In the genomic region with DNA sequence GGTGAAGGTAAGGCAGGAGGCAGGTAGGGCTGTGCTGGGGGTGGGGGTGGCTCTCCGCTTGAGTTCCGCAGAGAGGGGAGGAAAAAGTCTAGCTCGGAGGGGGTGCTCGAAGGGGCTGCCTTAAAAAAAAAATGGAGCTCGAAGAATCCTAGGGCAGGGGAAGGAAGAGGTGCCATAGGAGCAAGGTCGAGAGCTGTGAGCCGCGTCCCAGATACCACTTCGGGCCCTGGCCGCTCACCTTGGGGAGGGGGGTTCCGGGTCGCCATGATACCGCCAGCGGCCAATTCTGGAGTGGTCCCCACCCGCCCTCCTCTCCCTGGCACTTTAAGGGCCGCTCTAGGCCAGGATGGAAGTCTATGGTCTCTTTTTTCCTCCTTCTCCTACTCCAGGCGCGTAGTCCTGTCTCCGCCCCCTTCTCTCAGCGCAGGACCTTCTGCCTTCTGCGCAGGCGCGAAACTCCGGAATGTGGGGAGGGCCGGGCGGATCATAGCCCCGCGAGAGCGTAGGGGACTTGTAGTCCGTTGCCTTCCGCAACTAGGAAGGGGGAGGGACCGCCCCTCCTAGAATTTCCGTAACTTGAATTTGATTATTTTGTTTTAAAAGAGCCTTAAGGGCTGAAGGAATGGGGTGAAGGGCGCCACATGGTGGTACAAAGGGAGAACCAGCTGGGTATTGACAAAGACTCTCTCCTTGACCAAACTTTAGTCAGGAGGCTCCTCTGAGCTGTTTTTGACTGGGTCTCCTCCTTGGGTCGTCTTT, we compare ENCODE assay signal across 8 cellular contexts. TPM values are rescaled to one million over a fixed set of nuclear protein-coding genes. Genes with fewer than 3 reads are reported as not detected.
DNase-seq lines count a peak whose midpoint lies in the region; ATAC-seq and TF ChIP-seq lines count a peak whose summit lies in the region.

A gene with protein sequence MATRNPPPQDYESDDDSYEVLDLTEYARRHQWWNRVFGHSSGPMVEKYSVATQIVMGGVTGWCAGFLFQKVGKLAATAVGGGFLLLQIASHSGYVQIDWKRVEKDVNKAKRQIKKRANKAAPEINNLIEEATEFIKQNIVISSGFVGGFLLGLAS (minus strand): TSS at position 293 of the 759 bp plus-strand sequence. CDS start 27 bp downstream, at position 266.

- H3K36me3 ChIP-seq in OCI-LY7 (ENCODE audit: insufficient read depth, low read length), result peaks cover 4% of the 10 kb centered on the region
- no peaks in the 10 kb centered on the region for H3K36me3 ChIP-seq in mucosa of descending colon (ENCODE audit: low read depth)

- H4K20me1 ChIP-seq in OCI-LY7 (ENCODE audit: insufficient read depth, low read length), result no peaks in the 10 kb centered on the region

- peak within 1 kb of the TSS; percentile 80 for H3K4me2 ChIP-seq in OCI-LY7 (ENCODE audit: low read length)

- intact Hi-C loops in OCI-LY7 (cut with micrococcal nuclease; ENCODE audit: unreplicated experiment) (loop anchor here (2.0 kb wide), 1 partner anchor 330 kb away; a partner anchor contains a TSS), mucosa of descending colon (cut with DNase I, micrococcal nuclease) (no loop called here)

- POLR2A ChIA-PET in OCI-LY7 (lab: Charles Lee), result no interaction called here

- TF ChIP-seq CTCF in OCI-LY7 (conservative IDR thresholded peaks at IDR 0.05; ENCODE audit: low read length), result peak; percentile 66
- TF ChIP-seq CTCF in epithelial cell of esophagus (IDR thresholded peaks at IDR 0.05; ENCODE audit: insufficient read depth, low read depth, low read length, missing control alignments), result peak; percentile 35
- TF ChIP-seq CTCF in mucosa of descending colon (IDR thresholded peaks at IDR 0.05), result no peak

- CTCF ChIA-PET in OCI-LY7 (lab: Charles Lee; ENCODE audit: unreplicated experiment), result interaction anchor here (0.5 kb wide), 1 partner anchor 328 kb away, joined by 4 read pairs; no protein-coding TSS in a partner anchor

- peak within 1 kb of the TSS; percentile 95; the same call in 1 of the 2 replicates for H2AFZ ChIP-seq in OCI-LY7 (ENCODE audit: low read length)

- no TSS peak for BruUV-seq in OCI-LY7 (replicated peaks; lab: Mats Ljungman, UMichigan)

- ATAC-seq in GM21515 (IDR thresholded peaks at IDR 0.05; ENCODE audit: unreplicated experiment) (peak; percentile 98), mucosa of descending colon (peak; percentile 100)

- peak within 1 kb of the TSS; percentile 36 for H3K27ac ChIP-seq in OCI-LY7 (ENCODE audit: low read depth, low read length, poor library complexity, severe bottlenecking)

- peaks cover 12% of the 10 kb centered on the region for H3K4me1 ChIP-seq in OCI-LY7 (ENCODE audit: insufficient read depth, low read length, poor library complexity, severe bottlenecking)
- H3K4me1 ChIP-seq in mucosa of descending colon (ENCODE audit: low read depth), result no peaks in the 10 kb centered on the region

- H3K9me3 ChIP-seq in OCI-LY7 (ENCODE audit: low read length), result no peaks in the 10 kb centered on the region
- no peaks in the 10 kb centered on the region for H3K9me3 ChIP-seq in mucosa of descending colon

- H3K4me3 ChIP-seq in OCI-LY7 (ENCODE audit: low read depth, low read length, poor library complexity, severe bottlenecking), result peak within 1 kb of the TSS; percentile 89
- H3K4me3 ChIP-seq in epithelial cell of esophagus (ENCODE audit: low read length), result peak within 1 kb of the TSS; percentile 67
- peak within 1 kb of the TSS; percentile 32 for H3K4me3 ChIP-seq in mucosa of descending colon

- H3K79me2 ChIP-seq in OCI-LY7 (ENCODE audit: insufficient read depth, low read depth, low read length), result peaks cover 16% of the 10 kb centered on the region

- no peaks in the 10 kb centered on the region for H3K9me2 ChIP-seq in OCI-LY7 (ENCODE audit: insufficient read depth, low read length)

- peak; percentile 98 for DNase-seq in DMS 273 (lab: John Stamatoyannopoulos, UW; ENCODE audit: unreplicated experiment)
- DNase-seq in HuH-7 (ENCODE audit: low spot score), result peak; percentile 54
- DNase-seq in OCI-LY7 (ENCODE audit: low spot score), result peak; percentile 91
- DNase-seq in activated T-cell treated with anti-CD3 and anti-CD28 coated beads for 4 hours, result peak; percentile 81
- peak; percentile 87 for DNase-seq in epithelial cell of esophagus (ENCODE audit: low read depth)
- DNase-seq in mucosa of descending colon, result peak; percentile 93 to 96 (median 94)
- DNase-seq in stimulated activated CD8-positive, alpha-beta memory T cell treated with anti-CD3 and anti-CD28 coated beads, Interleukin-4, amount 100 ng/mL, for 24 hours (ENCODE audit: low read depth), result peak; percentile 92

RNA-seq across cellular contexts. Expression of the gene that starts here (rescaled TPM):
- total RNA-seq in OCI-LY7 (2014; rRNA removed; shearing (Covaris generic)), result 10.2 and 15.5 TPM in 2 replicates
- 13.1 and 13.5 TPM in 2 replicates for total RNA-seq in OCI-LY7 (2022)
- 10 to 100 TPM in 1 of 3 donors, 1 to 10 TPM in 2; 6.6 to 13.6 (median 7.9) TPM for total RNA-seq in mucosa of descending colon

Comparison
In these comparisons a context has a peak if more than half of its experiments do, and no peak if none do; other contexts are left out.
1. Peak in every context shown above with its lines: DNase-seq, ATAC-seq, H3K4me3 ChIP-seq and H3K27ac ChIP-seq.
2. H3K4me3 ChIP-seq: peak in every context shown above with its lines; median percentile 89 in OCI-LY7; 67 in epithelial cell of esophagus; 32 in mucosa of descending colon.